In genomic region chr4:124275-125081, GRCh38 we compare ENCODE assay signal across 8 cellular contexts. TPM values are rescaled to one million over a fixed set of nuclear protein-coding genes. Genes with fewer than 3 reads are reported as not detected.
DNase-seq lines count a peak whose midpoint lies in the region; ATAC-seq, FAIRE-seq and TF ChIP-seq lines count a peak whose summit lies in the region.

Gene ZNF718 (plus strand): TSS chr4:124501. CDS start chr4:124671, 170 bp downstream.

- peak; percentile 95 for TF ChIP-seq POLR2A in GM12891 (IDR thresholded peaks at IDR 0.05; ENCODE audit: low read depth, low read length)

- TF ChIP-seq CTCF in astrocyte of the spinal cord (IDR thresholded peaks at IDR 0.05; ENCODE audit: low read depth, low read length) (no peak), retinal pigment epithelial cell (conservative IDR thresholded peaks at IDR 0.05; ENCODE audit: low read depth, low read length) (no peak)

- H3K4me3 ChIP-seq in astrocyte of the spinal cord (ENCODE audit: low read depth, low read length) (peak within 1 kb of the TSS; percentile 79), retinal pigment epithelial cell (ENCODE audit: low read length) (peak within 1 kb of the TSS; percentile 91)

- in situ Hi-C loops in astrocyte of the spinal cord (cut with HindIII; ENCODE audit: low sequenced_read_pairs), result no loop called here

- peak; percentile 82 for FAIRE-seq in GM12891 (lab: Jason Lieb, UNC)

- DNase-seq in GM12891 (ENCODE audit: insufficient read length, low spot score), result peak; percentile 76
- DNase-seq in NCI-H146 (lab: John Stamatoyannopoulos, UW), result peak; percentile 93
- DNase-seq in T-helper 9 cell, result peak; percentile 82
- peak; percentile 97 for DNase-seq in astrocyte of the spinal cord (ENCODE audit: low read depth, low spot score)
- peak; percentile 90 to 96 for DNase-seq in hippocampal formation (lab: John Stamatoyannopoulos, UW)
- peak; percentile 94 for DNase-seq in retinal pigment epithelial cell (ENCODE audit: low read depth)

- ATAC-seq in HG02763 (IDR thresholded peaks at IDR 0.05; ENCODE audit: unreplicated experiment), result peak; percentile 99
- no peak for ATAC-seq in HG02870 (IDR thresholded peaks at IDR 0.05; ENCODE audit: unreplicated experiment)

TF ChIP-seq in GM12891, 5 proteins besides CTCF, POLR2A, EP300 and RAD21:
- TF ChIP-seq POU2F2 (IDR thresholded peaks at IDR 0.05; ENCODE audit: low read depth, low read length) (0 out of 2 replicates have a peak, but pooled peaks have one; percentile 45), PAX5 (IDR thresholded peaks at IDR 0.05; ENCODE audit: insufficient read depth, low read length, severe bottlenecking) (no peak), POLR2AphosphoS5 (IDR thresholded peaks at IDR 0.05; ENCODE audit: low read depth, low read length) (peak; percentile 95), SPI1 (IDR thresholded peaks at IDR 0.05; ENCODE audit: low read depth, low read length) (no peak), TAF1 (IDR thresholded peaks at IDR 0.05; ENCODE audit: low read depth, low read length) (peak; percentile 73)

RNA-seq across cellular contexts. Expression of gene ZNF718, which starts in this region (rescaled TPM):
- 1.3 TPM for polyA plus RNA-seq in GM12891 (2012; ENCODE audit: low read depth, missing spikeins)
